Comparison of ENCODE assay signal across 13 cellular contexts in the genomic region with DNA sequence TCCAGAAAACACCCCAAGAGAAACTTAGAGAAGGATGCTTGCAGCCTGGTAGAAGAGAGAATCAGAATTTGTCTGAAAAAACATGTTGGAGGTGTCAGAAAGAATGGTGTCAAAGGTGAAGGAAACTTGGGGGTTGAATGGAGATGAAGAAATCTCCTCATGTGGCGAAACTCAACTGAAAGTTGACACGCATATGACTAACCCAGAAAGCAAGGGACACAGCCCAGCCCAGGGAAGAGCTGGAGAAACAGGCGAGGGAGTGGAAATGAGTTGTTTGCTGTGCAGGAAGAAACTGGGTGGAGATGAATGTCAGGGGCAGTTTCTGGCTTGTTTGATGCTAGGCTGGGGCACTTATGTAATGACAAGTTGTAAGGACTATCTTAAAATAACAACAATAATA. TPM values are rescaled to one million over a fixed set of nuclear protein-coding genes. Genes with fewer than 3 reads are reported as not detected.
A peak's percentile ranks its signal among the peaks of the same experiment; 100 is the strongest.
DNase-seq lines count a peak whose midpoint lies in the region; ATAC-seq and TF ChIP-seq lines count a peak whose summit lies in the region.
"Had no signal": no experiment of that assay in that cellular context is flagged by ENCODE, and none has a peak within 500 bp of the region (broad histone marks: within the 10 kb centered on the region; RNA-seq: fewer than 3 reads in every experiment).

No MANE protein-coding gene starts in this region.

- H3K9me3 ChIP-seq in CD8-positive, alpha-beta T cell (ENCODE audit: low read length) = no peaks in the 10 kb centered on the region
- H3K9me3 ChIP-seq in Karpas-422 (ENCODE audit: low read length) = no peaks in the 10 kb centered on the region

- CTCF ChIA-PET in CD8-positive, alpha-beta T cell (lab: Charles Lee) = interaction anchor here (0.9 to 1.1 kb wide), 2 partner anchors 21 to 100 kb away, joined by 3 read pairs; no protein-coding TSS in a partner anchor

- no peaks in the 10 kb centered on the region for H3K36me3 Mint-ChIP-seq in CD8-positive, alpha-beta T cell
- no peaks in the 10 kb centered on the region for H3K36me3 Mint-ChIP-seq in memory B cell

- H3K9ac ChIP-seq in Karpas-422 (ENCODE audit: low read length) = peak overlapping the region; percentile 67

- no peak overlapping the region for H3K27ac ChIP-seq in CD8-positive, alpha-beta T cell (ENCODE audit: low read depth, low read length)
- H3K27ac ChIP-seq in Karpas-422 (ENCODE audit: low read length) = peak overlapping the region; percentile 93

- H3K27me3 ChIP-seq in CD8-positive, alpha-beta T cell (ENCODE audit: insufficient read depth, low read length) = no peaks in the 10 kb centered on the region
- H3K27me3 ChIP-seq in Karpas-422 (ENCODE audit: low read length) = no peaks in the 10 kb centered on the region

- no peak for TF ChIP-seq CTCF in CD8-positive, alpha-beta T cell (IDR thresholded peaks at IDR 0.05)

- no peak for ATAC-seq in CD8-positive, alpha-beta T cell
- ATAC-seq in memory B cell (ENCODE audit: low read depth) (no peak), GM21515 (IDR thresholded peaks at IDR 0.05; ENCODE audit: unreplicated experiment) (no peak)

- peak overlapping the region; percentile 19 for H3K27ac Mint-ChIP-seq in CD8-positive, alpha-beta T cell
- H3K27ac Mint-ChIP-seq in memory B cell = peak overlapping the region; percentile 76

- POLR2A ChIA-PET in CD8-positive, alpha-beta T cell (lab: Charles Lee) = interaction anchor here (1.1 to 2.5 kb wide), 3 partner anchors 10 to 35 kb away, joined by 3 to 6 read pairs (median 4); no protein-coding TSS in a partner anchor

- H3K4me1 ChIP-seq in CD8-positive, alpha-beta T cell (ENCODE audit: insufficient read depth, low read length) = peaks cover 31% of the 10 kb centered on the region
- peaks cover 87% of the 10 kb centered on the region for H3K4me1 ChIP-seq in Karpas-422 (ENCODE audit: low read length)

- H3K4me3 ChIP-seq in CD8-positive, alpha-beta T cell (ENCODE audit: low read depth, low read length) = no peak overlapping the region
- peak overlapping the region; percentile 8; the same call in 1 of the 2 replicates for H3K4me3 ChIP-seq in Karpas-422 (ENCODE audit: low read length)

- peaks cover 2% of the 10 kb centered on the region for H3K27me3 Mint-ChIP-seq in CD8-positive, alpha-beta T cell (ENCODE audit: low read depth)
- H3K27me3 Mint-ChIP-seq in memory B cell = no peaks in the 10 kb centered on the region

- peak overlapping the region; percentile 89 for H3K4me2 ChIP-seq in Karpas-422 (ENCODE audit: low read depth, low read length, poor library complexity, severe bottlenecking)

- H3K9me2 ChIP-seq in Karpas-422 (replicated peaks; ENCODE audit: insufficient read depth, low read length) = no peaks in the 10 kb centered on the region

- H3K36me3 ChIP-seq in CD8-positive, alpha-beta T cell (ENCODE audit: insufficient read depth, low read length) = no peaks in the 10 kb centered on the region
- no peaks in the 10 kb centered on the region for H3K36me3 ChIP-seq in Karpas-422 (ENCODE audit: insufficient read depth, low read length)

- H3K4me1 Mint-ChIP-seq in CD8-positive, alpha-beta T cell (ENCODE audit: low read depth) = peaks cover 55% of the 10 kb centered on the region
- peaks cover 62% of the 10 kb centered on the region for H3K4me1 Mint-ChIP-seq in memory B cell

- H4K20me1 ChIP-seq in Karpas-422 (ENCODE audit: insufficient read depth, low read depth, low read length) = no peaks in the 10 kb centered on the region

- H3K9me3 Mint-ChIP-seq in CD8-positive, alpha-beta T cell = no peaks in the 10 kb centered on the region
- no peaks in the 10 kb centered on the region for H3K9me3 Mint-ChIP-seq in memory B cell

- no peaks in the 10 kb centered on the region for H3K79me2 ChIP-seq in Karpas-422 (ENCODE audit: low read length)

- H2AFZ ChIP-seq in Karpas-422 (ENCODE audit: low read length) = peak overlapping the region; percentile 6; the same call in 1 of the 2 replicates

- intact Hi-C loops in CD8-positive, alpha-beta T cell (cut with DNase I, micrococcal nuclease) = loop anchor here in 1 of 2 experiments (5.0 kb wide), 1 partner anchor 36 kb away; no protein-coding TSS in a partner anchor

- no peak for DNase-seq in CD8-positive, alpha-beta T cell
- DNase-seq in Karpas-422 (no peak), amniotic epithelial cell (ENCODE audit: low read depth) (peak; percentile 83), memory B cell (ENCODE audit: low spot score in 2 of 2) (no peak), NK-92 (lab: John Stamatoyannopoulos, UW; ENCODE audit: unreplicated experiment) (no peak), glomerular visceral epithelial cell (ENCODE audit: extremely low spot score) (no peak), superior temporal gyrus (ENCODE audit: extremely low spot score) (no peak)
- DNase-seq: DMS 273 treated with DMSO at 0.1 percent for 48 hours; effector CD4-positive, alpha-beta T cell; NCI-H146; NK-92 treated with Interleukin-12 subunit alpha and Interleukin-12 subunit beta, amount 100 ng/mL, for 24 hours; stimulated activated CD4-positive, alpha-beta T cell treated with anti-CD3 and anti-CD28 coated beads, Interleukin-2, amount 100 ng/mL, for 24 hours had no signal

- no peak overlapping the region for H3K4me3 Mint-ChIP-seq in CD8-positive, alpha-beta T cell
- H3K4me3 Mint-ChIP-seq in memory B cell = peak overlapping the region; percentile 0

RNA-seq across cellular contexts. Expression of a gene that starts 57.2 kb away (rescaled TPM):
- 10 to 100 TPM; 42.4 to 48.6 TPM for total RNA-seq in CD8-positive, alpha-beta T cell
- total RNA-seq in Karpas-422 (2014; rRNA removed; shearing (Covaris generic); ENCODE audit: low replicate concordance) = 51.5 and 69.8 TPM in 2 replicates
